ENCODE assay signal across 8 cellular contexts in genomic region chr6:30169658-30170614, GRCh38. TPM values are rescaled to one million over a fixed set of nuclear protein-coding genes. Genes with fewer than 3 reads are reported as not detected.
DNase-seq lines count a peak whose midpoint lies in the region; ATAC-seq and TF ChIP-seq lines count a peak whose summit lies in the region.

No MANE protein-coding gene starts in this region.

- H2AFZ ChIP-seq in PC-3 (ENCODE audit: low read length), result 0 out of 2 replicates have a peak overlapping the region, but pooled peaks have one; percentile 4

- no peaks in the 10 kb centered on the region for H3K36me3 Mint-ChIP-seq in activated T-cell treated with anti-CD3 and anti-CD28 coated beads, Interleukin-2, amount 50 U/mL, for 24 hours (ENCODE audit: low read depth)

- H3K27ac ChIP-seq in PC-3 (ENCODE audit: low read length), result no peak overlapping the region

- no peaks in the 10 kb centered on the region for H3K9me2 ChIP-seq in PC-3 (replicated peaks; ENCODE audit: low read length)

- H3K27me3 Mint-ChIP-seq in activated T-cell treated with anti-CD3 and anti-CD28 coated beads, Interleukin-2, amount 50 U/mL, for 24 hours, result peaks cover 62% of the 10 kb centered on the region

- peaks cover 12% of the 10 kb centered on the region for H3K4me1 Mint-ChIP-seq in activated T-cell treated with anti-CD3 and anti-CD28 coated beads, Interleukin-2, amount 50 U/mL, for 24 hours (ENCODE audit: low read depth)

- H3K27me3 ChIP-seq in PC-3 (ENCODE audit: low read length), result peaks cover 12% of the 10 kb centered on the region

- POLR2A ChIA-PET in PC-3 (lab: Charles Lee; ENCODE audit: unreplicated experiment), result no interaction called here

- peak; percentile 44 for ATAC-seq in HG02610 (IDR thresholded peaks at IDR 0.05; ENCODE audit: unreplicated experiment)
- ATAC-seq in PC-3, result peak; percentile 88
- no peak for ATAC-seq in GM19351 (IDR thresholded peaks at IDR 0.05; ENCODE audit: unreplicated experiment)
- no peak for ATAC-seq in HG02884 (IDR thresholded peaks at IDR 0.05; ENCODE audit: unreplicated experiment)

- no TSS peak for BruUV-seq in PC-3 (replicated peaks; lab: Mats Ljungman, UMichigan)

- TF ChIP-seq CTCF in PC-3 (conservative IDR thresholded peaks at IDR 0.05; ENCODE audit: low read depth, low read length), result peak; percentile 90

- CTCF ChIA-PET in PC-3 (lab: Charles Lee), result no interaction called here

- no peaks in the 10 kb centered on the region for H3F3A ChIP-seq in PC-3 (ENCODE audit: low read length, unreplicated experiment)

- no peaks in the 10 kb centered on the region for H3K36me3 ChIP-seq in PC-3 (ENCODE audit: low read depth, low read length)

- H3K9me3 ChIP-seq in PC-3 (ENCODE audit: low read length), result no peaks in the 10 kb centered on the region

- H4K20me1 ChIP-seq in PC-3 (ENCODE audit: low read length), result no peaks in the 10 kb centered on the region

- H3K4me2 ChIP-seq in PC-3 (ENCODE audit: low read length), result no peak overlapping the region

- H3K4me3 Mint-ChIP-seq in activated T-cell treated with anti-CD3 and anti-CD28 coated beads, Interleukin-2, amount 50 U/mL, for 24 hours, result no peak overlapping the region

- peak; percentile 73 for DNase-seq in DMS53 (lab: John Stamatoyannopoulos, UW)
- peak; percentile 78 for DNase-seq in PC-3
- DNase-seq in dermis microvascular lymphatic vessel endothelial cell (ENCODE audit: low read depth in 2 of 2), result peak; percentile 56 to 65
- peak; percentile 63 to 76 for DNase-seq in lung microvascular endothelial cell (ENCODE audit: low read depth in 2 of 2)
- DNase-seq in activated T-cell treated with anti-CD3 and anti-CD28 coated beads, Interleukin-2, amount 50 U/mL, for 24 hours, result no peak

- H3K9me3 Mint-ChIP-seq in activated T-cell treated with anti-CD3 and anti-CD28 coated beads, Interleukin-2, amount 50 U/mL, for 24 hours, result no peaks in the 10 kb centered on the region

- no peak overlapping the region for H3K27ac Mint-ChIP-seq in activated T-cell treated with anti-CD3 and anti-CD28 coated beads, Interleukin-2, amount 50 U/mL, for 24 hours

- H3K4me1 ChIP-seq in PC-3 (ENCODE audit: insufficient read depth, low read length), result no peaks in the 10 kb centered on the region

- no peak overlapping the region for H3K4me3 ChIP-seq in PC-3 (ENCODE audit: low read length)

- no peaks in the 10 kb centered on the region for H3K79me2 ChIP-seq in PC-3 (ENCODE audit: low read length)

- no peak overlapping the region for H3K9ac ChIP-seq in PC-3 (ENCODE audit: low read length)

- intact Hi-C loops in PC-3 (cut with micrococcal nuclease), result loop anchor here (1.0 to 10.0 kb wide), 5 partner anchors 21 to 463 kb away; no protein-coding TSS in a partner anchor

RNA-seq across cellular contexts. Expression of gene TRIM15, which starts 6.6 kb away (rescaled TPM):
- total RNA-seq in PC-3 (2014; rRNA removed) (not detected in 2 replicates), dermis microvascular lymphatic vessel endothelial cell (not detected in 2 replicates), lung microvascular endothelial cell (not detected in 2 replicates)

RNA-seq across cellular contexts. Expression of gene TRIM10, which starts 8.9 kb away (rescaled TPM):
- total RNA-seq in PC-3 (2014; rRNA removed) (not detected in 2 replicates), dermis microvascular lymphatic vessel endothelial cell (not detected in 2 replicates), lung microvascular endothelial cell (under 0.01 TPM in 1 of 2 replicates, not detected in the other)

RNA-seq across cellular contexts. Expression of gene TRIM40, which starts 34.0 kb away (rescaled TPM):
- total RNA-seq in PC-3 (2014; rRNA removed) (not detected in 2 replicates), dermis microvascular lymphatic vessel endothelial cell (not detected in 2 replicates), lung microvascular endothelial cell (not detected in 2 replicates)

RNA-seq across cellular contexts. Expression of gene TRIM26, which starts 43.3 kb away (rescaled TPM):
- 48.1 and 56.0 TPM in 2 replicates for total RNA-seq in PC-3 (2014; rRNA removed)
- 18.5 and 23.6 TPM in 2 replicates for total RNA-seq in dermis microvascular lymphatic vessel endothelial cell
- 19.4 and 24.2 TPM in 2 replicates for total RNA-seq in lung microvascular endothelial cell

RNA-seq across cellular contexts. Expression of gene TRIM31, which starts 57.0 kb away (rescaled TPM):
- total RNA-seq in PC-3 (2014; rRNA removed) (0.11 and 0.52 TPM in 2 replicates), dermis microvascular lymphatic vessel endothelial cell (not detected in 2 replicates), lung microvascular endothelial cell (not detected in 2 replicates)

Comparison
In these comparisons a context has a peak if more than half of its experiments do, and no peak if none do; other contexts are left out.
1. ATAC-seq: peak in HG02610 (single experiment) and PC-3 (single experiment); none in GM19351 (single experiment) and HG02884 (single experiment).